ENCODE assay signal across 9 cellular contexts in the genomic region with DNA sequence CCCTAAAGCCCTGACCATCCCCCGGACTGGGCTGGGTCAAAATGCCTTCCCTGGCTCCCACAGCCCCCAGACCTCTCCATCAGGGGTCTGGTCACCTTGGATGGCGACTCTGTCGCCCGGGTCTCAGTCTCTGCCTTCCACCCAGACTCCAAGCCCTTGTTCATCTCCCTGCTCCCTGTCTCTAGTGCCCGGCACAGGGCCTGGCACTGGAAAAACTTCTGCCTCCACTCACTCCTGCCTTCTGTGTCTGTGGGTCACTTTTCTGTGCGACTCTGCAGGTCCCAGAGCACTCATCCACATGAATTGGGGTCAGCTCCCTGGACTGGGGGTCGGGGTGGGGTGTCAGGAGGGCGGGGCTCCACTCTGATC. TPM values are rescaled to one million over a fixed set of nuclear protein-coding genes. Genes with fewer than 3 reads are reported as not detected.
DNase-seq lines count a peak whose midpoint lies in the region; ATAC-seq, FAIRE-seq and TF ChIP-seq lines count a peak whose summit lies in the region.
"Had no signal": no experiment of that assay in that cellular context is flagged by ENCODE, and none has a peak within 500 bp of the region (broad histone marks: within the 10 kb centered on the region; RNA-seq: fewer than 3 reads in every experiment).

No MANE protein-coding gene starts in this region.

- peak overlapping the region; percentile 57 for H2AFZ ChIP-seq in KMS-11 (ENCODE audit: low read depth)

- no peak for TF ChIP-seq POLR2A in A549 (IDR thresholded peaks at IDR 0.05; ENCODE audit: low read length)

- TF ChIP-seq CTCF in A549 (IDR thresholded peaks at IDR 0.05) (no peak), KMS-11 (conservative IDR thresholded peaks at IDR 0.05; ENCODE audit: low read depth, low read length) (no peak), chondrocyte (IDR thresholded peaks at IDR 0.05) (no peak), omental fat pad (IDR thresholded peaks at IDR 0.05) (no peak)

- H3K9ac ChIP-seq in KMS-11 (peak overlapping the region; percentile 99), mucosa of stomach (ENCODE audit: low read length) (peak overlapping the region; percentile 80)

- H3K9me3 Mint-ChIP-seq in chondrocyte (ENCODE audit: low read depth), result no peaks in the 10 kb centered on the region

- no peak for TF ChIP-seq RAD21 in A549 (conservative IDR thresholded peaks at IDR 0.05 in 1 of 2, IDR thresholded peaks at IDR 0.05 in 1 of 2)

- H3K9me3 ChIP-seq in A549 (no peaks in the 10 kb centered on the region), mucosa of stomach (ENCODE audit: control insufficient read depth, low read length) (no peaks in the 10 kb centered on the region)

- no peaks in the 10 kb centered on the region for H3K27me3 Mint-ChIP-seq in chondrocyte (ENCODE audit: low read depth)

- H3K27me3 ChIP-seq in KMS-11 (ENCODE audit: insufficient read depth, low read depth), result no peaks in the 10 kb centered on the region
- H3K27me3 ChIP-seq in mucosa of stomach (ENCODE audit: control insufficient read depth, insufficient read depth, low read length), result no peaks in the 10 kb centered on the region

- FAIRE-seq in A549 (lab: Jason Lieb, UNC), result no peak

- no peak for DNase-seq in A549 (ENCODE audit: low read depth in 1 of 2, low spot score in 1 of 2)
- no peak for DNase-seq in chondrocyte (ENCODE audit: low spot score)
- no peak for DNase-seq in omental fat pad (ENCODE audit: low spot score)
- no peak for DNase-seq in NOMO-1 (lab: John Stamatoyannopoulos, UW; ENCODE audit: unreplicated experiment in 2 of 2)
- DNase-seq in NCI-H1417 (lab: John Stamatoyannopoulos, UW), result no peak

- peaks cover 56% of the 10 kb centered on the region for H3K79me2 ChIP-seq in KMS-11 (ENCODE audit: insufficient read depth, low read depth)

- CTCF ChIA-PET in A549 (lab: Yijun Ruan, JAX), result no interaction called here

- H3K4me2 ChIP-seq in A549, result peak overlapping the region; percentile 90
- H3K4me2 ChIP-seq in KMS-11, result peak overlapping the region; percentile 97

- 3% methylated on average over 7 of the region's 8 CpGs for WGBS in A549 (ENCODE audit: missing lambda C conversion rate)

- H3K4me3 ChIP-seq in A549 (peak overlapping the region; percentile 88), KMS-11 (IDR thresholded peaks at IDR 0.05; ENCODE audit: insufficient read depth, low read depth, low read length) (no peak overlapping the region), mucosa of stomach (ENCODE audit: low read length) (peak overlapping the region; percentile 33)

- ATAC-seq in A549, result peak; percentile 0 to 1; a peak in 4 of 6 replicates
- ATAC-seq in omental fat pad (ENCODE audit: low FRiP score), result no peak
- no peak for ATAC-seq in HG03025 (IDR thresholded peaks at IDR 0.05; ENCODE audit: low FRiP score, unreplicated experiment)

- H3K4me1 ChIP-seq in A549 (peaks cover 19% of the 10 kb centered on the region), KMS-11 (ENCODE audit: low read depth, poor library complexity, severe bottlenecking) (peaks cover 25% of the 10 kb centered on the region), mucosa of stomach (ENCODE audit: control insufficient read depth, insufficient read depth, low read length) (peaks cover 37% of the 10 kb centered on the region)

- H3K36me3 ChIP-seq in KMS-11 (ENCODE audit: insufficient read depth) (no peaks in the 10 kb centered on the region), mucosa of stomach (ENCODE audit: control insufficient read depth, insufficient read depth, low read length) (no peaks in the 10 kb centered on the region)

- H3K27ac ChIP-seq in A549 (peak overlapping the region; percentile 93 to 95), KMS-11 (peak overlapping the region; percentile 94)

- no peaks in the 10 kb centered on the region for H3K36me3 Mint-ChIP-seq in chondrocyte (ENCODE audit: low read depth)

- H3K4me1 Mint-ChIP-seq in chondrocyte (ENCODE audit: low read depth), result peaks cover 23% of the 10 kb centered on the region

- POLR2A ChIA-PET in A549 (lab: Yijun Ruan, JAX), result interaction anchor here (0.6 kb wide), 4 partner anchors 15 to 156 kb away, joined by 3 to 7 read pairs (median 4); no protein-coding TSS in a partner anchor

- TF ChIP-seq EP300 in A549 (IDR thresholded peaks at IDR 0.05), result no peak

- H3K4me3 Mint-ChIP-seq in chondrocyte (ENCODE audit: unreplicated experiment), result peak overlapping the region; percentile 83

- H3K27ac Mint-ChIP-seq in chondrocyte (ENCODE audit: unreplicated experiment), result peak overlapping the region; percentile 92

- no peaks in the 10 kb centered on the region for H4K20me1 ChIP-seq in KMS-11 (ENCODE audit: insufficient read depth)

TF ChIP-seq in A549, 52 proteins besides CTCF, POLR2A, EP300 and RAD21 (continues in another document):
- TF ChIP-seq PBX3 (IDR thresholded peaks at IDR 0.05) (no peak), ATOH8 (CRISPR knock-in tag; IDR thresholded peaks at IDR 0.05; ENCODE audit: low read depth) (no peak), RARB (CRISPR knock-in tag; IDR thresholded peaks at IDR 0.05) (no peak), KDM5A (IDR thresholded peaks at IDR 0.05) (no peak), BCL3 (IDR thresholded peaks at IDR 0.05) (no peak), HOXB13 (CRISPR knock-in tag; IDR thresholded peaks at IDR 0.05; ENCODE audit: low read depth) (no peak), HMGXB4 (CRISPR knock-in tag; IDR thresholded peaks at IDR 0.05; ENCODE audit: borderline replicate concordance) (no peak), MAFK (IDR thresholded peaks at IDR 0.05; ENCODE audit: partially characterized antibody) (no peak)
- TF ChIP-seq, protein P1, sequence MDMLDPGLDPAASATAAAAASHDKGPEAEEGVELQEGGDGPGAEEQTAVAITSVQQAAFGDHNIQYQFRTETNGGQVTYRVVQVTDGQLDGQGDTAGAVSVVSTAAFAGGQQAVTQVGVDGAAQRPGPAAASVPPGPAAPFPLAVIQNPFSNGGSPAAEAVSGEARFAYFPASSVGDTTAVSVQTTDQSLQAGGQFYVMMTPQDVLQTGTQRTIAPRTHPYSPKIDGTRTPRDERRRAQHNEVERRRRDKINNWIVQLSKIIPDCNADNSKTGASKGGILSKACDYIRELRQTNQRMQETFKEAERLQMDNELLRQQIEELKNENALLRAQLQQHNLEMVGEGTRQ (IDR thresholded peaks at IDR 0.05), result no peak

RNA-seq across cellular contexts. Expression of gene ZNF787, which starts 1.1 kb away (rescaled TPM):
- polyA plus RNA-seq in A549 (2011; rRNA removed) (10.7 and 12.5 TPM in 2 replicates), A549 (2017; fragmentation: RNase III; extraction: RNeasy Plus Mini Kit Qiagen cat#74134 plus additional on column Dnase treatment) (35.1 to 39.3 TPM (median 36.7 TPM) in 3 replicates)
- 30.2 and 54.5 TPM in 2 replicates for polyA plus RNA-seq in A549 (2012; cell fraction: cytosol; rRNA removed)
- polyA plus RNA-seq in A549 (2012; cell fraction: nucleus; rRNA removed), result 44.0 and 78.8 TPM in 2 replicates
- polyA minus RNA-seq in A549 (2011; rRNA and poly(A)+ RNA removed), result 7.8 and 9.9 TPM in 2 replicates
- total RNA-seq in chondrocyte (22.4 to 26.6 TPM (median 26.5 TPM) in 3 replicates), omental fat pad (10 to 100 TPM; 10.9 to 18.6 (median 12.0) TPM)

RNA-seq across cellular contexts. Expression of gene ZNF444, which starts 21.1 kb away (rescaled TPM):
- polyA plus RNA-seq in A549 (2011; rRNA removed) (10.5 and 16.5 TPM in 2 replicates), A549 (2017; fragmentation: RNase III; extraction: RNeasy Plus Mini Kit Qiagen cat#74134 plus additional on column Dnase treatment) (23.1 to 26.2 TPM (median 25.5 TPM) in 3 replicates)
- polyA plus RNA-seq in A549 (2012; cell fraction: cytosol; rRNA removed), result 25.2 and 37.2 TPM in 2 replicates
- 65.0 and 72.7 TPM in 2 replicates for polyA plus RNA-seq in A549 (2012; cell fraction: nucleus; rRNA removed)
- 15.4 and 15.6 TPM in 2 replicates for polyA minus RNA-seq in A549 (2011; rRNA and poly(A)+ RNA removed)
- total RNA-seq in chondrocyte (30.4 to 33.1 TPM (median 31.5 TPM) in 3 replicates), omental fat pad (10 to 100 TPM; 10.4 to 14.2 (median 13.1) TPM)

RNA-seq across cellular contexts. Expression of gene GALP, which starts 55.8 kb away (rescaled TPM):
- polyA plus RNA-seq in A549 (2011; rRNA removed), result not detected in 2 replicates
- not detected in 2 replicates for polyA plus RNA-seq in A549 (2012; cell fraction: cytosol; rRNA removed)
- not detected in 2 replicates for polyA plus RNA-seq in A549 (2012; cell fraction: nucleus; rRNA removed)
- not detected in 3 replicates for polyA plus RNA-seq in A549 (2017; fragmentation: RNase III; extraction: RNeasy Plus Mini Kit Qiagen cat#74134 plus additional on column Dnase treatment)
- not detected in 2 replicates for polyA minus RNA-seq in A549 (2011; rRNA and poly(A)+ RNA removed)
- total RNA-seq in chondrocyte, result not detected in 3 replicates
- total RNA-seq in omental fat pad, result not detected
- total RNA-seq: myocyte had no signal

Comparison
In these comparisons a context has a peak if more than half of its experiments do, and no peak if none do; other contexts are left out.
1. ATAC-seq: peak in A549 (2 of 2); none in omental fat pad (single experiment) and HG03025 (single experiment).